Comparison of ENCODE assay signal across 8 cellular contexts in the genomic region with DNA sequence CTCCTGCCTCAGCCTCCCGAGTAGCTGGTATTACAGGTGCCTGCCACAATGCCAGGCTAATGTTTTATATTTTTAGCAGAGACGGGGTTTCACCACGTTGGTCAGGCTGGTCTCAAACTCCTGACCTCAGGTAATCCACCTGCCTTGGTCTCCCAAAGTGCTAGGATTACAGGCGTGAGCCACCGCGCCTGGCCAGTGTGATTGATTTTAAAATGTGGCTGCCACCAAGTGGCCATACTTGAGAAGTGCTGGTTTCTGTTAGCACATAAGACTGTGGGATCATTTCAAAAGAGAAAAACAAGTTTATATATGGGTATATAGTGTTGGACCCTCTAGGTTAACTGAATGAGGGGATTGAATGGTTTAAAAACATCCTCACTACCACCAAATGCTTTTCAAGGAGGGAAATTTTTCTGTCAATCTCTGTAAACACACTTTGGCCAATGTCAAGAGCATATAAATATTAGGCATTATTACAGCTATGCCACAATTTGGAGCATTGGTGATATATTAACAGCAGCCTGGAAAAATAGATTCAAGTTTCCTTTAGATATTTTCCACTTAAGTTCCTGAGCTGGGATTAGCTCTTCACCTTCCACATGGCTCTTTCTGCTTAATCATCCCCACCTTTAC. TPM values are rescaled to one million over a fixed set of nuclear protein-coding genes. Genes with fewer than 3 reads are reported as not detected.
A peak's percentile ranks its signal among the peaks of the same experiment; 100 is the strongest.
DNase-seq lines count a peak whose midpoint lies in the region; ATAC-seq, FAIRE-seq and TF ChIP-seq lines count a peak whose summit lies in the region.

No MANE protein-coding gene starts in this region.

- H3K4me3 ChIP-seq in heart right ventricle, result no peak overlapping the region
- H3K4me3 ChIP-seq in small intestine (ENCODE audit: low read depth in 1 of 2, low read length in 2 of 2), result no peak overlapping the region

- peaks cover 0 to 100% (median 91%) of the 10 kb centered on the region in 9 donors for H3K36me3 ChIP-seq in heart right ventricle
- H3K36me3 ChIP-seq in small intestine (ENCODE audit: control insufficient read depth in 2 of 2, insufficient read depth in 2 of 2, low read length in 2 of 2), result peaks cover 24 to 44% of the 10 kb centered on the region in 2 donors

- intact Hi-C loops in heart right ventricle (cut with DNase I), result loop anchor here in 7 of 10 donors (2.0 to 10.0 kb wide), 4 partner anchors 152 to 192 kb away; a partner anchor contains a TSS

- H3K36me3 Mint-ChIP-seq in activated naive CD4-positive, alpha-beta T cell treated with anti-CD3 and anti-CD28 coated beads, Interleukin-2, amount 50 U/mL, for 72 hours, result peaks cover 33 to 53% of the 10 kb centered on the region in 2 donors

- no peaks in the 10 kb centered on the region for H3K27me3 ChIP-seq in heart right ventricle
- no peaks in the 10 kb centered on the region for H3K27me3 ChIP-seq in small intestine (ENCODE audit: control insufficient read depth in 2 of 2, insufficient read depth in 2 of 2, low read length in 2 of 2)

- WGBS in heart right ventricle, 2 donors, result 41 to 54% methylated on average over 6 of the region's 6 CpGs
- 32 to 47% (median 46%) methylated on average over 6 of the region's 6 CpGs for WGBS in small intestine, 3 donors

- FAIRE-seq in small intestine (lab: Jason Lieb, UNC), result no peak

- peak in 1 of 2 donors; percentile 43 for ATAC-seq in activated naive CD4-positive, alpha-beta T cell treated with anti-CD3 and anti-CD28 coated beads, Interleukin-2, amount 50 U/mL, for 72 hours
- ATAC-seq in heart right ventricle (peak in 6 of 8 donors; percentile 61 to 80 (median 70)), HG03457 (IDR thresholded peaks at IDR 0.05; ENCODE audit: unreplicated experiment) (no peak)

- peaks cover 8 to 10% of the 10 kb centered on the region in 2 donors for H3K9me3 Mint-ChIP-seq in activated naive CD4-positive, alpha-beta T cell treated with anti-CD3 and anti-CD28 coated beads, Interleukin-2, amount 50 U/mL, for 72 hours

- TF ChIP-seq CTCF in heart right ventricle (IDR thresholded peaks at IDR 0.05), result peak in 8 of 9 donors; percentile 50 to 78 (median 72)

- DNase-seq in NCI-H510A treated with DMSO at 0.1 percent for 48 hours (lab: John Stamatoyannopoulos, UW), result peak; percentile 47
- DNase-seq in NCI-H510A (lab: John Stamatoyannopoulos, UW), result no peak
- peak; percentile 43 for DNase-seq in NCI-H460 (ENCODE audit: extremely low read depth, low read depth)
- DNase-seq in activated naive CD4-positive, alpha-beta T cell treated with anti-CD3 and anti-CD28 coated beads, Interleukin-2, amount 50 U/mL, for 72 hours (ENCODE audit: low spot score in 2 of 2), result no peak
- no peak for DNase-seq in heart right ventricle
- DNase-seq in small intestine, result peak; percentile 58
- no peak for DNase-seq in GM19238 (ENCODE audit: insufficient read length, low spot score)

- peaks cover 0 to 16% (median 0%) of the 10 kb centered on the region in 9 donors for H3K4me1 ChIP-seq in heart right ventricle
- no peaks in the 10 kb centered on the region for H3K4me1 ChIP-seq in small intestine (ENCODE audit: control insufficient read depth in 2 of 2, insufficient read depth in 1 of 2, low read depth in 1 of 2, low read length in 1 of 2)

- H3K27ac Mint-ChIP-seq in activated naive CD4-positive, alpha-beta T cell treated with anti-CD3 and anti-CD28 coated beads, Interleukin-2, amount 50 U/mL, for 72 hours, result peak overlapping the region; percentile 25 to 85

- H3K27ac ChIP-seq in heart right ventricle (peak overlapping the region in 2 of 10 donors; percentile 5 to 34), small intestine (ENCODE audit: low read depth in 1 of 2, low read length in 1 of 2) (no peak overlapping the region)

- H3K9me3 ChIP-seq in heart right ventricle (no peaks in the 10 kb centered on the region), small intestine (ENCODE audit: control insufficient read depth, low read depth) (no peaks in the 10 kb centered on the region)

RNA-seq across cellular contexts. Expression of a gene that starts 13.5 kb away (rescaled TPM):
- total RNA-seq in NCI-H460 (2014; rRNA removed; shearing (Covaris generic)), result 5.1 and 5.6 TPM in 2 replicates
- polyA plus RNA-seq in NCI-H460 (2014; cell fraction: nucleus; rRNA removed), result 10.5 and 12.9 TPM in 2 replicates
- total RNA-seq in activated naive CD4-positive, alpha-beta T cell treated with anti-CD3 and anti-CD28 coated beads, Interleukin-2, amount 50 U/mL, for 72 hours, result 10 to 100 TPM; 33.8 to 36.5 TPM
- total RNA-seq in heart right ventricle, result 1 to 10 TPM; 1.1 to 5.6 (median 2.2) TPM
- polyA plus RNA-seq in heart right ventricle (1 to 10 TPM; 5.4 to 5.5 TPM), small intestine (10 to 100 TPM in 1 of 3 donors, 1 to 10 TPM in 2; 7.3 to 11.3 (median 7.6) TPM)

RNA-seq across cellular contexts. Expression of a gene that starts 18.9 kb away (rescaled TPM):
- 29.2 and 30.7 TPM in 2 replicates for total RNA-seq in NCI-H460 (2014; rRNA removed; shearing (Covaris generic))
- polyA plus RNA-seq in NCI-H460 (2014; cell fraction: nucleus; rRNA removed), result 30.0 and 31.0 TPM in 2 replicates
- total RNA-seq in activated naive CD4-positive, alpha-beta T cell treated with anti-CD3 and anti-CD28 coated beads, Interleukin-2, amount 50 U/mL, for 72 hours, result 100 to 1,000 TPM in 1 of 2 donors, 10 to 100 TPM in 1; 44.9 to 102 TPM
- total RNA-seq in heart right ventricle, result 100 to 1,000 TPM in 3 of 10 donors, 10 to 100 TPM in 7; 82.8 to 159 (median 90.7) TPM
- polyA plus RNA-seq in heart right ventricle (10 to 100 TPM; 38.3 to 51.6 TPM), small intestine (10 to 100 TPM; 19.9 to 48.7 (median 24.9) TPM)

RNA-seq across cellular contexts. Expression of a gene that starts 34.9 kb away (rescaled TPM):
- 13.9 and 14.7 TPM in 2 replicates for total RNA-seq in NCI-H460 (2014; rRNA removed; shearing (Covaris generic))
- polyA plus RNA-seq in NCI-H460 (2014; cell fraction: nucleus; rRNA removed), result 11.3 and 17.0 TPM in 2 replicates
- 10 to 100 TPM; 46.2 to 71.7 TPM for total RNA-seq in activated naive CD4-positive, alpha-beta T cell treated with anti-CD3 and anti-CD28 coated beads, Interleukin-2, amount 50 U/mL, for 72 hours
- total RNA-seq in heart right ventricle, result 10 to 100 TPM; 18.4 to 28.0 (median 21.6) TPM
- polyA plus RNA-seq in heart right ventricle (10 to 100 TPM in 1 of 2 donors, 1 to 10 TPM in 1; 7.3 to 11.2 TPM), small intestine (10 to 100 TPM in 2 of 3 donors, 1 to 10 TPM in 1; 6.5 to 15.2 (median 15.0) TPM)

Comparison
In these comparisons a context has a peak if more than half of its experiments do, and no peak if none do; other contexts are left out.
1. DNase-seq: peak in NCI-H510A treated with DMSO at 0.1 percent for 48 hours (single experiment), NCI-H460 (single experiment) and small intestine (single experiment); none in NCI-H510A (single experiment), activated naive CD4-positive, alpha-beta T cell treated with anti-CD3 and anti-CD28 coated beads, Interleukin-2, amount 50 U/mL, for 72 hours (0 of 2), heart right ventricle (0 of 2) and GM19238 (single experiment).